8 cellular contexts compared by ENCODE assay signal in the genomic region with DNA sequence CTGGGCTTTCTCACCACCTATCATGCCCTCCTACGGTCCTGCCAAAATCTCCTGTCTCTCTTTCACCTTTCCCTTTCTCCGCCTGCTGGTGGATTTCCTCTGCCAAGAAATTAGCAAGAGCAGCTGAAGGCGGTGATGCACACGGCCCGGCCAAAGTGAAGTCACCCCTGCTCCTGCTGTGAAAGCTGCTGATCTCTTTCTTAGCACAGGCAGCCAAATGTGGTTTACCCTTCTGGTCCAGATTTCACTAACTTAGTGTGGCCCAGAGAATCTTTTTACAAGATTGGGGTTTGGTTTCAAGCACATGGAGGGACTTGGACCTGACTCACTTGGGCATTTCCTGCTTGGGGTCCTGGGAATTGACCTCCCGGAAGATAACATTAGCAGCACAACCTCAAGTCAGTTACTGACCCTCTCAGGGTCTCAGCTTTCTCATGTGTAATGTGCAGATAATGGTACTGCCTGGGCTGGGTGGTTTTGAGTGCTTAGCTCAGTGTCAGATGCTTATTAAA.
A peak's percentile ranks its signal among the peaks of the same experiment; 100 is the strongest.
DNase-seq lines count a peak whose midpoint lies in the region; ATAC-seq lines count a peak whose summit lies in the region.

No MANE protein-coding gene starts in this region.

- H3K4me3 Mint-ChIP-seq in activated naive CD8-positive, alpha-beta T cell treated with anti-CD3 and anti-CD28 coated beads for 36 hours: no peak overlapping the region

- DNase-seq in activated T-cell treated with anti-CD3 and anti-CD28 coated beads for 48 hours (ENCODE audit: low read depth) (peak; percentile 75), activated T-cell treated with anti-CD3 and anti-CD28 coated beads for 4 hours (no peak), HT1080 (ENCODE audit: low read depth) (peak; percentile 99), iPS-NIHi11 (ENCODE audit: low spot score) (peak; percentile 67), GDM1 (lab: John Stamatoyannopoulos, UW) (no peak)
- DNase-seq in activated naive CD8-positive, alpha-beta T cell treated with anti-CD3 and anti-CD28 coated beads for 36 hours: peak; percentile 26
- DNase-seq in stimulated activated CD8-positive, alpha-beta memory T cell treated with anti-CD3 and anti-CD28 coated beads, Interleukin-2, amount 100 ng/mL, for 48 hours (ENCODE audit: low read depth in 2 of 2): peak; percentile 44 to 73

- no peaks in the 10 kb centered on the region for H3K9me3 Mint-ChIP-seq in activated naive CD8-positive, alpha-beta T cell treated with anti-CD3 and anti-CD28 coated beads for 36 hours

- H3K36me3 Mint-ChIP-seq in activated naive CD8-positive, alpha-beta T cell treated with anti-CD3 and anti-CD28 coated beads for 36 hours: peaks cover 8% of the 10 kb centered on the region

- H3K27ac Mint-ChIP-seq in activated naive CD8-positive, alpha-beta T cell treated with anti-CD3 and anti-CD28 coated beads for 36 hours: peak overlapping the region; percentile 45

- no peaks in the 10 kb centered on the region for H3K27me3 Mint-ChIP-seq in activated naive CD8-positive, alpha-beta T cell treated with anti-CD3 and anti-CD28 coated beads for 36 hours

- peaks cover 57% of the 10 kb centered on the region for H3K4me1 Mint-ChIP-seq in activated naive CD8-positive, alpha-beta T cell treated with anti-CD3 and anti-CD28 coated beads for 36 hours

- ATAC-seq in GM21360 (IDR thresholded peaks at IDR 0.05; ENCODE audit: unreplicated experiment): no peak

Comparison
In these comparisons a context has a peak if more than half of its experiments do, and no peak if none do; other contexts are left out.
1. DNase-seq: peak in activated T-cell treated with anti-CD3 and anti-CD28 coated beads for 48 hours (single experiment), HT1080 (single experiment), activated naive CD8-positive, alpha-beta T cell treated with anti-CD3 and anti-CD28 coated beads for 36 hours (single experiment), iPS-NIHi11 (single experiment) and stimulated activated CD8-positive, alpha-beta memory T cell treated with anti-CD3 and anti-CD28 coated beads, Interleukin-2, amount 100 ng/mL, for 48 hours (2 of 2); none in activated T-cell treated with anti-CD3 and anti-CD28 coated beads for 4 hours (single experiment) and GDM1 (single experiment).